In the genomic region with DNA sequence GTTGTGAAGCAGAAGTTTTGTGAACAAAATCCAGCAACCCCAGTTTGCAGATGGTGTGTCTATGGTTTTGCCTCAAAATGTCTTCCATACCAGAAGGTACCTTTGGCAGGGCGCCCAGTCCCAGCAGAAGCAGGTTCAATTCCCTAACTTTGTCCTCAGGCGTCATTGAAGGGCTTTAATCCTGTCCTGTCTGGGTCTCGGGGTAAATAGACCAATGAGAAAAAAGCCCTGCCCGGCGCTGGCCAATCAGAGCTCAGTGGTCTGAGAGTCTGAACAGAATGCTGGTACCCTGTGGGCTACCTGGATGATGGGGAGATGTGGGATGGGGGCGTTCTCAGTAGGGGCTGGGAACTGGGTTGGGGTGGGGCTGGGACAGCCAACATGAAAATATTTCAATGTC, we compare ENCODE assay signal across 2 cellular contexts.
TF ChIP-seq lines count a peak whose summit lies in the region.

No MANE protein-coding gene starts in this region.

TF ChIP-seq in SK-N-SH, 30 proteins besides CTCF, POLR2A, EP300 and RAD21:
- TF ChIP-seq RFX5 (IDR thresholded peaks at IDR 0.05; ENCODE audit: low read length) (peak; percentile 71; the same call in 1 of the 2 replicates), SIN3A (IDR thresholded peaks at IDR 0.05; ENCODE audit: borderline replicate concordance, low read depth, low read length) (no peak), MXI1 (IDR thresholded peaks at IDR 0.05; ENCODE audit: low read depth, low read length) (no peak), FOXM1 (IDR thresholded peaks at IDR 0.05; ENCODE audit: low read depth) (no peak)
- TF ChIP-seq, protein P1, sequence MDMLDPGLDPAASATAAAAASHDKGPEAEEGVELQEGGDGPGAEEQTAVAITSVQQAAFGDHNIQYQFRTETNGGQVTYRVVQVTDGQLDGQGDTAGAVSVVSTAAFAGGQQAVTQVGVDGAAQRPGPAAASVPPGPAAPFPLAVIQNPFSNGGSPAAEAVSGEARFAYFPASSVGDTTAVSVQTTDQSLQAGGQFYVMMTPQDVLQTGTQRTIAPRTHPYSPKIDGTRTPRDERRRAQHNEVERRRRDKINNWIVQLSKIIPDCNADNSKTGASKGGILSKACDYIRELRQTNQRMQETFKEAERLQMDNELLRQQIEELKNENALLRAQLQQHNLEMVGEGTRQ (IDR thresholded peaks at IDR 0.05; ENCODE audit: borderline replicate concordance, low read depth, low read length): no peak
TF ChIP-seq in SK-N-SH: peak in this region for 1.

TF ChIP-seq in SK-N-SH treated with all-trans-retinoic acid at 6 μM for 48 hours, 23 proteins besides CTCF, POLR2A, EP300 and RAD21:
- TF ChIP-seq, protein P2, sequence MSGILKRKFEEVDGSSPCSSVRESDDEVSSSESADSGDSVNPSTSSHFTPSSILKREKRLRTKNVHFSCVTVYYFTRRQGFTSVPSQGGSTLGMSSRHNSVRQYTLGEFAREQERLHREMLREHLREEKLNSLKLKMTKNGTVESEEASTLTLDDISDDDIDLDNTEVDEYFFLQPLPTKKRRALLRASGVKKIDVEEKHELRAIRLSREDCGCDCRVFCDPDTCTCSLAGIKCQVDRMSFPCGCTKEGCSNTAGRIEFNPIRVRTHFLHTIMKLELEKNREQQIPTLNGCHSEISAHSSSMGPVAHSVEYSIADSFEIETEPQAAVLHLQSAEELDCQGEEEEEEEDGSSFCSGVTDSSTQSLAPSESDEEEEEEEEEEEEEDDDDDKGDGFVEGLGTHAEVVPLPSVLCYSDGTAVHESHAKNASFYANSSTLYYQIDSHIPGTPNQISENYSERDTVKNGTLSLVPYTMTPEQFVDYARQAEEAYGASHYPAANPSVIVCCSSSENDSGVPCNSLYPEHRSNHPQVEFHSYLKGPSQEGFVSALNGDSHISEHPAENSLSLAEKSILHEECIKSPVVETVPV (CRISPR knock-in tag; IDR thresholded peaks at IDR 0.05): no peak
- TF ChIP-seq OSR1 (CRISPR knock-in tag; IDR thresholded peaks at IDR 0.05) (no peak), ZC3H10 (CRISPR knock-in tag; IDR thresholded peaks at IDR 0.05) (no peak), SNAI2 (CRISPR knock-in tag; IDR thresholded peaks at IDR 0.05) (no peak)
